Comparison of ENCODE assay signal across 11 cellular contexts in genomic region chr1:151401125-151401788, GRCh38. TPM values are rescaled to one million over a fixed set of nuclear protein-coding genes. Genes with fewer than 3 reads are reported as not detected.
A peak's percentile ranks its signal among the peaks of the same experiment; 100 is the strongest.
DNase-seq lines count a peak whose midpoint lies in the region; TF ChIP-seq lines count a peak whose summit lies in the region.
"Had no signal": no experiment of that assay in that cellular context is flagged by ENCODE, and none has a peak within 500 bp of the region (broad histone marks: within the 10 kb centered on the region; RNA-seq: fewer than 3 reads in every experiment).

No MANE protein-coding gene starts in this region.

- peaks cover 23% of the 10 kb centered on the region for H3K4me1 Mint-ChIP-seq in activated CD4-positive, alpha-beta T cell treated with anti-CD3 and anti-CD28 coated beads, Interleukin-2, amount 10 ng/mL, durations not matched to agents 24 days and 14 days
- H3K4me1 Mint-ChIP-seq in endodermal cell = peaks cover 11% of the 10 kb centered on the region

- peaks cover 55% of the 10 kb centered on the region for H3K36me3 ChIP-seq in endodermal cell (ENCODE audit: control insufficient read depth, insufficient read depth, low read length)
- H3K36me3 ChIP-seq in sigmoid colon = peaks cover 18 to 60% (median 32%) of the 10 kb centered on the region in 4 donors
- peaks cover 0 to 52% of the 10 kb centered on the region in 2 donors for H3K36me3 ChIP-seq in adrenal gland (replicated peaks in 1 of 2)
- H3K36me3 ChIP-seq in effector memory CD4-positive, alpha-beta T cell (ENCODE audit: control insufficient read depth, insufficient read depth, low read length) = peaks cover 45% of the 10 kb centered on the region

- H3K4me3 ChIP-seq in endodermal cell (ENCODE audit: low read length) (peak overlapping the region; percentile 96), sigmoid colon (no peak overlapping the region), adrenal gland (no peak overlapping the region)
- no peak overlapping the region for H3K4me3 ChIP-seq in effector memory CD4-positive, alpha-beta T cell (ENCODE audit: insufficient read depth, low read depth, low read length, poor library complexity, severe bottlenecking)
- H3K4me3 ChIP-seq: testis had no signal

- no peak overlapping the region for H3K27ac ChIP-seq in endodermal cell (ENCODE audit: low read depth, low read length)
- H3K27ac ChIP-seq in sigmoid colon = peak overlapping the region in 3 of 4 donors; percentile 89 to 92 (median 91)
- H3K27ac ChIP-seq in adrenal gland = peak overlapping the region in 1 of 5 donors; percentile 92
- no peak overlapping the region for H3K27ac ChIP-seq in effector memory CD4-positive, alpha-beta T cell (ENCODE audit: insufficient read depth, low read length, poor library complexity, severe bottlenecking)
- H3K27ac ChIP-seq: testis had no signal

- H3K9ac ChIP-seq in endodermal cell (ENCODE audit: extremely low read depth, low read length, poor library complexity, severe bottlenecking) = no peak overlapping the region

- H3K27ac Mint-ChIP-seq in activated CD4-positive, alpha-beta T cell treated with anti-CD3 and anti-CD28 coated beads, Interleukin-2, amount 10 ng/mL, durations not matched to agents 24 days and 14 days = peak overlapping the region; percentile 100
- H3K27ac Mint-ChIP-seq in endodermal cell = no peak overlapping the region

- no peaks in the 10 kb centered on the region for H3K27me3 Mint-ChIP-seq in activated CD4-positive, alpha-beta T cell treated with anti-CD3 and anti-CD28 coated beads, Interleukin-2, amount 10 ng/mL, durations not matched to agents 24 days and 14 days
- no peaks in the 10 kb centered on the region for H3K27me3 Mint-ChIP-seq in endodermal cell (ENCODE audit: insufficient read depth)

- H3K27me3 ChIP-seq in endodermal cell (ENCODE audit: control insufficient read depth, insufficient read depth, low read length, poor library complexity, severe bottlenecking) (no peaks in the 10 kb centered on the region), sigmoid colon (no peaks in the 10 kb centered on the region), adrenal gland (no peaks in the 10 kb centered on the region)
- H3K27me3 ChIP-seq in effector memory CD4-positive, alpha-beta T cell (replicated peaks; ENCODE audit: control insufficient read depth, insufficient read depth, low read length, poor library complexity, severe bottlenecking) = no peaks in the 10 kb centered on the region
- H3K27me3 ChIP-seq: testis had no signal

- intact Hi-C loops in activated CD4-positive, alpha-beta T cell treated with anti-CD3 and anti-CD28 coated beads, Interleukin-2, amount 10 ng/mL, durations not matched to agents 24 days and 14 days (cut with micrococcal nuclease) = no loop called here
- intact Hi-C loops in sigmoid colon (cut with DNase I) = no loop called here
- intact Hi-C loops in adrenal gland (cut with DNase I) = loop anchor here in 1 of 2 donors (10.0 kb wide), 1 partner anchor 116 kb away; the partner anchor contains the start of gene ZNF687

- H3K9me3 Mint-ChIP-seq in activated CD4-positive, alpha-beta T cell treated with anti-CD3 and anti-CD28 coated beads, Interleukin-2, amount 10 ng/mL, durations not matched to agents 24 days and 14 days = no peaks in the 10 kb centered on the region
- no peaks in the 10 kb centered on the region for H3K9me3 Mint-ChIP-seq in endodermal cell

- TF ChIP-seq EP300 in sigmoid colon (IDR thresholded peaks at IDR 0.05) = no peak

- H3K4me1 ChIP-seq in endodermal cell (ENCODE audit: control insufficient read depth, insufficient read depth, low read length) = peaks cover 6% of the 10 kb centered on the region
- H3K4me1 ChIP-seq in sigmoid colon = peaks cover 0 to 18% (median 12%) of the 10 kb centered on the region in 4 donors
- H3K4me1 ChIP-seq in adrenal gland (replicated peaks in 1 of 2) = peaks cover 10 to 15% of the 10 kb centered on the region in 2 donors
- H3K4me1 ChIP-seq in effector memory CD4-positive, alpha-beta T cell (ENCODE audit: control insufficient read depth, insufficient read depth, low read length, poor library complexity, severe bottlenecking) = peaks cover 9% of the 10 kb centered on the region

- TF ChIP-seq CTCF in endodermal cell (conservative IDR thresholded peaks at IDR 0.05) (no peak), sigmoid colon (IDR thresholded peaks at IDR 0.05) (no peak), adrenal gland (IDR thresholded peaks at IDR 0.05) (no peak)

- H3K9me3 ChIP-seq in endodermal cell (ENCODE audit: control insufficient read depth, low read length) (no peaks in the 10 kb centered on the region), sigmoid colon (no peaks in the 10 kb centered on the region), adrenal gland (replicated peaks in 1 of 3) (no peaks in the 10 kb centered on the region)
- no peaks in the 10 kb centered on the region for H3K9me3 ChIP-seq in effector memory CD4-positive, alpha-beta T cell (ENCODE audit: control insufficient read depth, low read length)
- H3K9me3 ChIP-seq: testis had no signal

- 94 to 96% methylated on average over 11 to 13 of the region's 13 CpGs for WGBS in endodermal cell (ENCODE audit: insufficient coverage in 1 of 2, insufficient read length in 1 of 2), 2 experiments
- 89 to 92% methylated on average over 13 of the region's 13 CpGs for WGBS in sigmoid colon, 2 donors
- 86 to 94% (median 93%) methylated on average over 6 to 13 of the region's 13 CpGs for WGBS in adrenal gland, 4 donors

- peak overlapping the region; percentile 94 for H3K4me3 Mint-ChIP-seq in activated CD4-positive, alpha-beta T cell treated with anti-CD3 and anti-CD28 coated beads, Interleukin-2, amount 10 ng/mL, durations not matched to agents 24 days and 14 days
- H3K4me3 Mint-ChIP-seq in endodermal cell = peak overlapping the region; percentile 98

- no peak for DNase-seq in activated CD4-positive, alpha-beta T cell treated with anti-CD3 and anti-CD28 coated beads, Interleukin-2, amount 10 ng/mL, durations not matched to agents 24 days and 14 days
- DNase-seq in activated CD4-positive, alpha-beta T cell treated with anti-CD3 and anti-CD28 coated beads, Interleukin-2, amount 50 U/mL, for 48 hours = no peak
- no peak for DNase-seq in endodermal cell
- DNase-seq in sigmoid colon = no peak
- no peak for DNase-seq in NCI-H2196 treated with DMSO at 0.1 percent for 48 hours (lab: John Stamatoyannopoulos, UW; ENCODE audit: unreplicated experiment)
- no peak for DNase-seq in adrenal gland
- no peak for DNase-seq in effector memory CD4-positive, alpha-beta T cell
- DNase-seq: effector CD4-positive, alpha-beta T cell; left colon; testis had no signal

- H3K36me3 Mint-ChIP-seq in activated CD4-positive, alpha-beta T cell treated with anti-CD3 and anti-CD28 coated beads, Interleukin-2, amount 10 ng/mL, durations not matched to agents 24 days and 14 days (ENCODE audit: low read depth) = peaks cover 55% of the 10 kb centered on the region
- H3K36me3 Mint-ChIP-seq in endodermal cell (ENCODE audit: low read depth) = peaks cover 52% of the 10 kb centered on the region

- TF ChIP-seq POLR2A in sigmoid colon (IDR thresholded peaks at IDR 0.05) (no peak), adrenal gland (IDR thresholded peaks at IDR 0.05) (no peak)

TF ChIP-seq in PFSK-1, 5 proteins besides CTCF, POLR2A, EP300 and RAD21 (continues in another document):
- TF ChIP-seq SIN3A (IDR thresholded peaks at IDR 0.05; ENCODE audit: borderline replicate concordance, insufficient read depth, low read length) (no peak), TAF1 (IDR thresholded peaks at IDR 0.05; ENCODE audit: borderline replicate concordance, insufficient read depth, low read length) (no peak)

RNA-seq across cellular contexts. Expression of gene PSMB4, which starts 1.9 kb away (rescaled TPM):
- 452 and 456 TPM in 2 replicates for total RNA-seq in activated CD4-positive, alpha-beta T cell treated with anti-CD3 and anti-CD28 coated beads, Interleukin-2, amount 10 ng/mL, durations not matched to agents 24 days and 14 days
- polyA plus RNA-seq in PFSK-1 (2012; ENCODE audit: insufficient read length, low read depth) = 208 TPM
- total RNA-seq in endodermal cell (100 to 1,000 TPM; 327 to 333 TPM), sigmoid colon (100 to 1,000 TPM; 237 to 277 (median 249) TPM), adrenal gland (100 to 1,000 TPM; 204 to 442 (median 293) TPM)
- 278 TPM for polyA plus RNA-seq in endodermal cell (2013, experiment 1 of 2)
- 254 TPM for polyA plus RNA-seq in endodermal cell (2013, experiment 2 of 2)
- polyA plus RNA-seq in sigmoid colon (100 to 1,000 TPM; 321 to 362 (median 338) TPM), adrenal gland (100 to 1,000 TPM; 364 to 544 (median 406) TPM)

RNA-seq across cellular contexts. Expression of gene SELENBP1, which starts 28.8 kb away (rescaled TPM):
- not detected in 2 replicates for total RNA-seq in activated CD4-positive, alpha-beta T cell treated with anti-CD3 and anti-CD28 coated beads, Interleukin-2, amount 10 ng/mL, durations not matched to agents 24 days and 14 days
- polyA plus RNA-seq in PFSK-1 (2012; ENCODE audit: insufficient read length, low read depth) = 51.8 TPM
- total RNA-seq in endodermal cell = 10 to 100 TPM; 35.4 to 39.2 TPM
- polyA plus RNA-seq in endodermal cell (2013, experiment 1 of 2) = 40.1 TPM
- polyA plus RNA-seq in endodermal cell (2013, experiment 2 of 2) = 37.3 TPM
- 100 to 1,000 TPM in 3 of 4 donors, 10 to 100 TPM in 1; 95.8 to 142 (median 127) TPM for total RNA-seq in sigmoid colon
- polyA plus RNA-seq in sigmoid colon = 1,000 to 10,000 TPM in 1 of 3 donors, 100 to 1,000 TPM in 2; 787 to 1,051 (median 895) TPM
- 10 to 100 TPM; 18.8 to 41.6 (median 35.0) TPM for total RNA-seq in adrenal gland
- polyA plus RNA-seq in adrenal gland = 10 to 100 TPM; 11.0 to 61.8 (median 32.3) TPM

RNA-seq across cellular contexts. Expression of gene RFX5, which starts 54.2 kb away (rescaled TPM):
- total RNA-seq in activated CD4-positive, alpha-beta T cell treated with anti-CD3 and anti-CD28 coated beads, Interleukin-2, amount 10 ng/mL, durations not matched to agents 24 days and 14 days = 69.2 and 73.1 TPM in 2 replicates
- 26.4 TPM for polyA plus RNA-seq in PFSK-1 (2012; ENCODE audit: insufficient read length, low read depth)
- 10 to 100 TPM; 57.7 to 72.1 TPM for total RNA-seq in endodermal cell
- 66.0 TPM for polyA plus RNA-seq in endodermal cell (2013, experiment 1 of 2)
- polyA plus RNA-seq in endodermal cell (2013, experiment 2 of 2) = 64.5 TPM
- total RNA-seq in sigmoid colon = 10 to 100 TPM; 39.6 to 67.9 (median 56.1) TPM
- polyA plus RNA-seq in sigmoid colon = 10 to 100 TPM; 12.0 to 46.6 (median 20.6) TPM
- total RNA-seq in adrenal gland = 10 to 100 TPM; 37.2 to 82.5 (median 61.6) TPM
- polyA plus RNA-seq in adrenal gland = 10 to 100 TPM; 22.6 to 38.0 (median 37.9) TPM

RNA-seq across cellular contexts. Expression of gene POGZ, which starts 58.0 kb away (rescaled TPM):
- 82.6 and 86.5 TPM in 2 replicates for total RNA-seq in activated CD4-positive, alpha-beta T cell treated with anti-CD3 and anti-CD28 coated beads, Interleukin-2, amount 10 ng/mL, durations not matched to agents 24 days and 14 days
- polyA plus RNA-seq in PFSK-1 (2012; ENCODE audit: insufficient read length, low read depth) = 26.1 TPM
- total RNA-seq in endodermal cell = 100 to 1,000 TPM; 138 to 165 TPM
- polyA plus RNA-seq in endodermal cell (2013, experiment 1 of 2) = 81.3 TPM
- polyA plus RNA-seq in endodermal cell (2013, experiment 2 of 2) = 75.7 TPM
- 10 to 100 TPM; 40.6 to 75.3 (median 46.4) TPM for total RNA-seq in sigmoid colon
- polyA plus RNA-seq in sigmoid colon = 10 to 100 TPM in 1 of 3 donors, 1 to 10 TPM in 2; 7.2 to 24.6 (median 9.0) TPM
- 100 to 1,000 TPM in 1 of 8 donors, 10 to 100 TPM in 7; 24.0 to 117 (median 64.3) TPM for total RNA-seq in adrenal gland
- 10 to 100 TPM; 41.2 to 85.0 (median 63.0) TPM for polyA plus RNA-seq in adrenal gland

Comparison
In these comparisons a context has a peak if more than half of its experiments do, and no peak if none do; other contexts are left out.
1. H3K27ac ChIP-seq: peak in sigmoid colon (3 of 4); none in endodermal cell (single experiment) and effector memory CD4-positive, alpha-beta T cell (single experiment).
2. RNA of gene SELENBP1, which starts 28.8 kb away (total RNA-seq): 95.8 to 142 TPM in sigmoid colon, 35.4 to 39.2 TPM in endodermal cell and 18.8 to 41.6 TPM in adrenal gland; not detected in activated CD4-positive, alpha-beta T cell treated with anti-CD3 and anti-CD28 coated beads, Interleukin-2, amount 10 ng/mL, durations not matched to agents 24 days and 14 days; every median in the first group is over 10 times any median in the second.